ENCODE assay signal across 22 cellular contexts in the genomic region with DNA sequence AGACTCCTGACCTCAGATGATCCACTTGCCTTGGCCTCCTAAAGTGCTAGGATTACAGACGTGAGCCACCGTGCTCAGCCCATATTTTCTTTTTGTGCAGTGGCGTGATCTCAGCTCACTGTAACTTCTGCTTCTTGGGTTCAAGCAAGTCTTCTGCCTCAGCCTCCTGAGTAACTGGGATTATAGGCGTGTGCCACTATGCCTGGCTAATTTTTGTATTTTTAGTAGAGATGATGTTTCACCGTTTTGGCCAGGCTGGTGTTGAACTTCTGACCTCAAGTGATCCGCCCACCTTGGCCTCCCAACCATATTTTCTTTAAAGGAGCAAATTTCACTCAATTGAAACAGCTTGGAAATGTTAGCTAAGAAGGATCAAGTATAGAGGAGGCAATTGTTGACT. TPM values are rescaled to one million over a fixed set of nuclear protein-coding genes. Genes with fewer than 3 reads are reported as not detected.
DNase-seq lines count a peak whose midpoint lies in the region; ATAC-seq and TF ChIP-seq lines count a peak whose summit lies in the region.
"Had no signal": no experiment of that assay in that cellular context is flagged by ENCODE, and none has a peak within 500 bp of the region (broad histone marks: within the 10 kb centered on the region; RNA-seq: fewer than 3 reads in every experiment).

No MANE protein-coding gene starts in this region.

- WGBS in H9 (ENCODE audit: extremely low coverage, insufficient read length, low lambda C conversion rate), result no CpG with 5 or more reads among the region's 6 CpGs

- H3K9me3 Mint-ChIP-seq in osteocyte (ENCODE audit: unreplicated experiment) (no peaks in the 10 kb centered on the region), H9 (no peaks in the 10 kb centered on the region)
- H3K9me3 Mint-ChIP-seq: CD4-positive, alpha-beta T cell had no signal

- ATAC-seq in HG03354 (IDR thresholded peaks at IDR 0.05; ENCODE audit: poor library complexity, severe bottlenecking, unreplicated experiment), result no peak

- no peak overlapping the region for H4K8ac ChIP-seq in H9 (replicated peaks; ENCODE audit: insufficient read length, low read depth, low read length)

- H3K4me3 Mint-ChIP-seq in osteocyte (ENCODE audit: unreplicated experiment) (no peak overlapping the region), H9 (no peak overlapping the region)
- H3K4me3 Mint-ChIP-seq: CD4-positive, alpha-beta T cell had no signal

- H3K4me1 Mint-ChIP-seq in osteocyte (ENCODE audit: unreplicated experiment) (peaks cover 14% of the 10 kb centered on the region), H9 (peaks cover 4% of the 10 kb centered on the region in 2 experiments; a peak in 2 of 4 replicates)

- H3K9ac ChIP-seq in H9 (ENCODE audit: extremely low read depth, insufficient read length, low read length), result no peak overlapping the region
- H3K9ac ChIP-seq: BLaER1 had no signal

- no peaks in the 10 kb centered on the region for H3K23me2 ChIP-seq in H9 (ENCODE audit: insufficient read length, low read depth, low read length, poor library complexity, severe bottlenecking)

- no peak overlapping the region for H2BK15ac ChIP-seq in H9 (ENCODE audit: low read depth, low read length)

- H3K4me2 ChIP-seq in H9 (ENCODE audit: insufficient read depth, insufficient read length, low read length), result no peak overlapping the region
- H3K4me2 ChIP-seq: BLaER1 had no signal

- no peak overlapping the region for H3K4me3 ChIP-seq in SJCRH30
- H3K4me3 ChIP-seq: BLaER1, Peyer's patch, SJSA1 had no signal

- DNase-seq in SJCRH30, result peak; percentile 35 to 68
- DNase-seq in fibroblast of peridontal ligament (ENCODE audit: extremely low read depth), result peak; percentile 49
- no peak for DNase-seq in osteocyte (ENCODE audit: extremely low spot score, unreplicated experiment)
- no peak for DNase-seq in islet precursor cell
- no peak for DNase-seq in NCI-H2227 (lab: John Stamatoyannopoulos, UW; ENCODE audit: unreplicated experiment)
- no peak for DNase-seq in H9
- DNase-seq: ACHN; CD4-positive, alpha-beta T cell; COR-L47; DMS79; Karpas-422; NCI-H1417 treated with DMSO at 0.1 percent for 48 hours; NCI-H187 treated with DMSO at 0.1 percent for 48 hours; NCI-H2107; NCI-H510A; NK-92 treated with Interleukin-12 subunit alpha and Interleukin-12 subunit beta, amount 100 ng/mL, for 24 hours; Peyer's patch had no signal

- no peak overlapping the region for H2BK20ac ChIP-seq in H9 (ENCODE audit: low read depth, low read length, poor library complexity, severe bottlenecking)

- H3K56ac ChIP-seq in H9 (ENCODE audit: insufficient read length, low read depth, low read length), result no peak overlapping the region

- H4K20me1 ChIP-seq in H9 (ENCODE audit: control insufficient read depth, insufficient read depth, insufficient read length), result no peaks in the 10 kb centered on the region

- no peak overlapping the region for H3K18ac ChIP-seq in H9 (ENCODE audit: insufficient read length, low read depth, low read length)

- H2BK5ac ChIP-seq in H9 (ENCODE audit: insufficient read length, low read length), result no peak overlapping the region

- peak overlapping the region; percentile 98 for H3K27ac ChIP-seq in SJCRH30
- H3K27ac ChIP-seq in H9 (ENCODE audit: insufficient read length, low read depth, low read length), result no peak overlapping the region
- H3K27ac ChIP-seq: BLaER1, Peyer's patch, SJSA1 had no signal

- H3K9me3 ChIP-seq in SJCRH30 (replicated peaks), result no peaks in the 10 kb centered on the region
- H3K9me3 ChIP-seq in H9 (ENCODE audit: control insufficient read depth, low read depth, low read length), result no peaks in the 10 kb centered on the region
- H3K9me3 ChIP-seq: BLaER1, Peyer's patch, SJSA1 had no signal

- no peak overlapping the region for H2AK5ac ChIP-seq in H9 (ENCODE audit: insufficient read length, low read length)

- TF ChIP-seq CTCF in osteocyte (IDR thresholded peaks at IDR 0.05) (no peak), H9 (conservative IDR thresholded peaks at IDR 0.05) (no peak)

- no peak overlapping the region for H2BK120ac ChIP-seq in H9 (ENCODE audit: low read depth, low read length, poor library complexity, severe bottlenecking)

- H3K36me3 Mint-ChIP-seq in osteocyte (ENCODE audit: unreplicated experiment), result peaks cover 22% of the 10 kb centered on the region
- peaks cover 0 to 19% (median 17%) of the 10 kb centered on the region in 3 experiments; a peak in 5 of 7 replicates for H3K36me3 Mint-ChIP-seq in H9 (ENCODE audit: insufficient read depth in 1 of 3, low read depth in 3 of 3)

- H3K27me3 ChIP-seq in SJCRH30 (no peaks in the 10 kb centered on the region), H9 (ENCODE audit: insufficient read depth, low read length) (no peaks in the 10 kb centered on the region)
- H3K27me3 ChIP-seq: BLaER1, Peyer's patch, SJSA1 had no signal

- H3K36me3 ChIP-seq in SJCRH30, result peaks cover 64% of the 10 kb centered on the region

- H3T11ph ChIP-seq in H9 (ENCODE audit: low read length), result no peak overlapping the region

- H3K79me2 ChIP-seq in H9 (ENCODE audit: insufficient read depth, low read length), result no peaks in the 10 kb centered on the region

- peak overlapping the region; percentile 41 for H3K27ac Mint-ChIP-seq in osteocyte (ENCODE audit: unreplicated experiment)
- H3K27ac Mint-ChIP-seq in H9, result no peak overlapping the region
- H3K27ac Mint-ChIP-seq: CD4-positive, alpha-beta T cell had no signal

- H3K14ac ChIP-seq in H9 (ENCODE audit: insufficient read depth, low read length), result no peak overlapping the region

- H4K91ac ChIP-seq in H9 (ENCODE audit: insufficient read length, low read depth, low read length), result no peak overlapping the region

- H3K27me3 Mint-ChIP-seq in osteocyte (ENCODE audit: unreplicated experiment), result no peaks in the 10 kb centered on the region
- no peaks in the 10 kb centered on the region for H3K27me3 Mint-ChIP-seq in H9 (ENCODE audit: low read depth)
- H3K27me3 Mint-ChIP-seq: CD4-positive, alpha-beta T cell had no signal

- no peak overlapping the region for H2AFZ ChIP-seq in H9 (ENCODE audit: low read length)

- H3K79me1 ChIP-seq in H9 (ENCODE audit: insufficient read depth, low read depth, low read length, poor library complexity, severe bottlenecking), result peaks cover 3% of the 10 kb centered on the region

- no peak overlapping the region for H4K5ac ChIP-seq in H9 (ENCODE audit: insufficient read length, low read depth, low read length)

- H3K23ac ChIP-seq in H9 (ENCODE audit: insufficient read length, low read depth, low read length), result no peak overlapping the region

- H2BK12ac ChIP-seq in H9 (ENCODE audit: insufficient read length, low read depth, low read length), result no peak overlapping the region

- H3K4ac ChIP-seq in H9 (ENCODE audit: low read depth, low read length), result no peak overlapping the region

- peaks cover 75% of the 10 kb centered on the region for H3K4me1 ChIP-seq in SJCRH30
- no peaks in the 10 kb centered on the region for H3K4me1 ChIP-seq in H9 (ENCODE audit: insufficient read depth, low read length)
- H3K4me1 ChIP-seq: BLaER1 had no signal

RNA-seq across cellular contexts. Expression of gene GBF1, which starts 16.5 kb away (rescaled TPM):
- 124 and 131 TPM in 2 replicates for total RNA-seq in SJCRH30 (2014; rRNA removed; shearing (Covaris generic))
- total RNA-seq in osteocyte, result 58.7 and 59.9 TPM in 2 replicates
- total RNA-seq in H9 (2021), result 23.5 and 23.7 TPM in 2 replicates

RNA-seq across cellular contexts. Expression of gene PITX3, which starts 20.5 kb away (rescaled TPM):
- 105 and 111 TPM in 2 replicates for total RNA-seq in SJCRH30 (2014; rRNA removed; shearing (Covaris generic))
- 0.31 TPM in 1 of 2 replicates, not detected in the other for total RNA-seq in osteocyte
- not detected in 2 replicates for total RNA-seq in H9 (2021)
- total RNA-seq: CD4-positive, alpha-beta T cell; H4; MCF 10A; Peyer's patch; SJSA1 had no signal

RNA-seq across cellular contexts. Expression of gene ELOVL3, which starts 35.7 kb away (rescaled TPM):
- 0.42 and 0.53 TPM in 2 replicates for total RNA-seq in SJCRH30 (2014; rRNA removed; shearing (Covaris generic))
- total RNA-seq in osteocyte, result not detected in 2 replicates
- total RNA-seq in H9 (2021), result not detected in 2 replicates
- total RNA-seq: CD4-positive, alpha-beta T cell; H4; MCF 10A; Peyer's patch; SJSA1 had no signal

Comparison
In these comparisons a context has a peak if more than half of its experiments do, and no peak if none do; other contexts are left out.
1. DNase-seq: peak in SJCRH30 (2 of 2) and fibroblast of peridontal ligament (single experiment); none in osteocyte (single experiment), islet precursor cell (single experiment), NCI-H2227 (single experiment) and H9 (single experiment).
2. RNA of gene PITX3, which starts 20.5 kb away (total RNA-seq): 105 to 111 TPM in SJCRH30; not detected in H9 and 0.31 TPM in osteocyte; every median in the first group is over 10 times any median in the second.